ENCODE assay signal across 8 cellular contexts in genomic region chr7:99112097-99112496, GRCh38. TPM values are rescaled to one million over a fixed set of nuclear protein-coding genes. Genes with fewer than 3 reads are reported as not detected.
DNase-seq lines count a peak whose midpoint lies in the region; ATAC-seq, FAIRE-seq and TF ChIP-seq lines count a peak whose summit lies in the region.

No MANE protein-coding gene starts in this region.

- no peak overlapping the region for H2BK5ac ChIP-seq in H1 (ENCODE audit: low read depth, low read length)

- H3K14ac ChIP-seq in H1 (ENCODE audit: insufficient read length) = peak overlapping the region; percentile 66

- H2AFZ ChIP-seq in HepG2 (ENCODE audit: low read length) (no peak overlapping the region), H1 (ENCODE audit: low read length) (no peak overlapping the region)

- H3K4me2 ChIP-seq in HepG2 (ENCODE audit: low read depth, low read length) = no peak overlapping the region
- H3K4me2 ChIP-seq in H1 (ENCODE audit: insufficient read depth in 1 of 2, low read depth in 2 of 2, low read length in 2 of 2) = 0 out of 4 replicates have a peak overlapping the region, but pooled peaks of 1 of the 2 experiments have one; percentile 22

- intact Hi-C loops in HepG2 (cut with micrococcal nuclease; ENCODE audit: unreplicated experiment) = no loop called here
- intact Hi-C loops in right lobe of liver (cut with DNase I) = no loop called here
- intact Hi-C loops in heart right ventricle (cut with DNase I) = no loop called here

- 83% methylated on average over 2 of the region's 2 CpGs for WGBS in HepG2 (ENCODE audit: low lambda C conversion rate)
- WGBS in right lobe of liver (ENCODE audit: insufficient coverage, low coverage, low lambda C conversion rate, missing lambda C conversion rate) = 60% methylated on average over 2 of the region's 2 CpGs
- 53% methylated on average over 2 of the region's 2 CpGs; no CpG with 5 or more reads in 1 of the 2 experiments for WGBS in H1 (ENCODE audit: extremely low coverage in 1 of 2, insufficient coverage in 1 of 2, insufficient read length in 1 of 2, insufficient replicate concordance in 2 of 2, low coverage in 1 of 2, low lambda C conversion rate in 2 of 2, missing lambda C conversion rate in 1 of 2), 2 experiments
- 63 to 75% methylated on average over 2 of the region's 2 CpGs for WGBS in heart right ventricle, 2 donors

- DNase-seq in HepG2 (ENCODE audit: low spot score) (no peak), right lobe of liver (no peak), H1 (ENCODE audit: low read depth in 1 of 2, low spot score in 2 of 2) (no peak), CD1c-positive myeloid dendritic cell (ENCODE audit: extremely low spot score) (no peak), heart right ventricle (no peak), right atrium auricular region (ENCODE audit: low spot score) (no peak)
- no peak for DNase-seq in activated CD4-positive, CD25-positive, alpha-beta regulatory T cell treated with anti-CD3 and anti-CD28 coated beads, Interleukin-2, amount 50 U/mL, for 72 hours

- H4K5ac ChIP-seq in H1 (ENCODE audit: insufficient read length, low read depth, low read length) = no peak overlapping the region

- H3K27me3 ChIP-seq in HepG2 (ENCODE audit: control insufficient read depth in 1 of 2, insufficient read depth in 2 of 2, low read length in 2 of 2) = no peaks in the 10 kb centered on the region
- no peaks in the 10 kb centered on the region for H3K27me3 ChIP-seq in right lobe of liver
- H3K27me3 ChIP-seq in H1 (replicated peaks in 1 of 4; ENCODE audit: control insufficient read depth in 3 of 4, extremely low read depth in 1 of 4, insufficient read depth in 3 of 4, low read length in 3 of 4) = no peaks in the 10 kb centered on the region
- no peaks in the 10 kb centered on the region for H3K27me3 ChIP-seq in heart right ventricle
- no peaks in the 10 kb centered on the region for H3K27me3 ChIP-seq in right atrium auricular region

- H3K56ac ChIP-seq in H1 (replicated peaks; ENCODE audit: insufficient read length, low read depth, low read length) = no peak overlapping the region

- H3K79me2 ChIP-seq in HepG2 (ENCODE audit: insufficient read depth, low read length) (peaks cover 79% of the 10 kb centered on the region), H1 (ENCODE audit: control insufficient read depth in 1 of 2, insufficient read depth in 2 of 2, low read length in 2 of 2) (peaks cover 0 to 93% of the 10 kb centered on the region in 2 experiments; a peak in 3 of 4 replicates)

- H3K9me3 ChIP-seq in HepG2 (ENCODE audit: low read length) (no peaks in the 10 kb centered on the region), right lobe of liver (no peaks in the 10 kb centered on the region), H1 (ENCODE audit: insufficient read depth in 2 of 2, low read depth in 1 of 2, low read length in 1 of 2) (no peaks in the 10 kb centered on the region), heart right ventricle (peaks cover 0 to 24% (median 0%) of the 10 kb centered on the region in 11 donors), right atrium auricular region (peaks cover 0 to 10% of the 10 kb centered on the region in 2 donors)

- H3K4me1 ChIP-seq in HepG2 (ENCODE audit: insufficient read depth, low read length) = peaks cover 53% of the 10 kb centered on the region
- peaks cover 0 to 12% (median 7%) of the 10 kb centered on the region in 4 donors for H3K4me1 ChIP-seq in right lobe of liver
- peaks cover 4 to 23% (median 10%) of the 10 kb centered on the region in 4 experiments; a peak in 6 of 7 replicates for H3K4me1 ChIP-seq in H1 (replicated peaks in 1 of 4; ENCODE audit: control insufficient read depth in 3 of 4, insufficient read depth in 4 of 4, low read length in 3 of 4)
- H3K4me1 ChIP-seq in heart right ventricle = peaks cover 3 to 62% (median 38%) of the 10 kb centered on the region in 9 donors
- peaks cover 0 to 43% of the 10 kb centered on the region in 2 donors for H3K4me1 ChIP-seq in right atrium auricular region

- CTCF ChIA-PET in HepG2 (lab: Yijun Ruan, JAX; ENCODE audit: low intra/inter-chr PET ratio, low total read pairs) (no interaction called here), H1 (lab: Charles Lee; ENCODE audit: partially characterized antibody) (interaction anchor here (1.3 to 1.6 kb wide), 3 partner anchors 10 to 75 kb away, joined by 3 to 7 read pairs (median 4); no protein-coding TSS in a partner anchor)

- no peak overlapping the region for H2BK120ac ChIP-seq in H1 (replicated peaks; ENCODE audit: low read depth, low read length)

- no peak overlapping the region for H2BK15ac ChIP-seq in H1 (ENCODE audit: low read length)

- H2BK20ac ChIP-seq in H1 (ENCODE audit: low read length) = no peak overlapping the region

- no peaks in the 10 kb centered on the region for H3K23me2 ChIP-seq in H1 (ENCODE audit: low read depth, low read length)

- no peak overlapping the region for H3K4me3 ChIP-seq in HepG2 (replicated peaks in 1 of 3; ENCODE audit: insufficient read depth in 1 of 3, low read depth in 2 of 3, low read length in 3 of 3)
- H3K4me3 ChIP-seq in right lobe of liver = no peak overlapping the region
- H3K4me3 ChIP-seq in H1 (ENCODE audit: extremely low read depth in 1 of 4, insufficient read depth in 2 of 4, low read depth in 3 of 4, low read length in 4 of 4) = no peak overlapping the region
- no peak overlapping the region for H3K4me3 ChIP-seq in heart right ventricle
- no peak overlapping the region for H3K4me3 ChIP-seq in right atrium auricular region

- H3K9ac ChIP-seq in HepG2 (ENCODE audit: insufficient read depth, low read depth, low read length) (no peak overlapping the region), H1 (replicated peaks in 1 of 4; ENCODE audit: extremely low read depth in 1 of 4, low read depth in 3 of 4, low read length in 3 of 4) (no peak overlapping the region; a peak in 1 of 7 replicates)

- H3K36me3 ChIP-seq in HepG2 (replicated peaks in 1 of 2; ENCODE audit: control insufficient read depth in 1 of 2, insufficient read depth in 2 of 2, low read length in 2 of 2) (no peaks in the 10 kb centered on the region), right lobe of liver (no peaks in the 10 kb centered on the region), H1 (ENCODE audit: control insufficient read depth in 2 of 4, insufficient read depth in 4 of 4, low read length in 3 of 4) (no peaks in the 10 kb centered on the region), heart right ventricle (peaks cover 0 to 10% (median 0%) of the 10 kb centered on the region in 9 donors), right atrium auricular region (no peaks in the 10 kb centered on the region)

- no peak for FAIRE-seq in HepG2 (lab: Jason Lieb, UNC)
- FAIRE-seq in H1 (lab: Jason Lieb, UNC) = no peak

- no peak for TF ChIP-seq CTCF in HepG2 (CRISPR knock-in tag; IDR thresholded peaks at IDR 0.05)
- TF ChIP-seq CTCF in right lobe of liver (IDR thresholded peaks at IDR 0.05) = no peak
- no peak for TF ChIP-seq CTCF in H1 (IDR thresholded peaks at IDR 0.05; ENCODE audit: control extremely low read depth in 1 of 3, insufficient read depth in 1 of 3, low read depth in 1 of 3, low read length in 3 of 3)
- TF ChIP-seq CTCF in heart right ventricle (IDR thresholded peaks at IDR 0.05) = no peak
- no peak for TF ChIP-seq CTCF in right atrium auricular region (IDR thresholded peaks at IDR 0.05)

- POLR2A ChIA-PET in HepG2 (lab: Yijun Ruan, JAX) = interaction anchor here (1.8 kb wide), 1 partner anchor 13 kb away, joined by 6 read pairs; no protein-coding TSS in a partner anchor
- POLR2A ChIA-PET in H1 (lab: Charles Lee; ENCODE audit: partially characterized antibody) = interaction anchor here (0.7 to 1.0 kb wide), 3 partner anchors 11 to 33 kb away, joined by 3 read pairs; no protein-coding TSS in a partner anchor

- no TSS peak for BruUV-seq in HepG2 (replicated peaks; lab: Mats Ljungman, UMichigan)

- H3K23ac ChIP-seq in H1 (ENCODE audit: insufficient read length) = no peak overlapping the region

- H3K4ac ChIP-seq in H1 (replicated peaks; ENCODE audit: insufficient read length, low read depth, low read length) = no peak overlapping the region

- in situ Hi-C loops in HepG2 (cut with HindIII; ENCODE audit: extremely low pct_ligation_motif_present, low pct_unique_long_range_greater_than_20kb) = no loop called here

- TF ChIP-seq POLR2A in HepG2 (IDR thresholded peaks at IDR 0.05; ENCODE audit: insufficient read depth in 1 of 2, low read depth in 2 of 2, low read length in 2 of 2) = no peak
- TF ChIP-seq POLR2A in right lobe of liver (IDR thresholded peaks at IDR 0.05) = no peak
- TF ChIP-seq POLR2A in H1 (IDR thresholded peaks at IDR 0.05; ENCODE audit: control extremely low read depth in 1 of 2, low read depth in 2 of 2, low read length in 2 of 2) = no peak

- H3K27ac ChIP-seq in HepG2 (ENCODE audit: extremely low read length, insufficient read depth, low read length) (peak overlapping the region; percentile 29), right lobe of liver (no peak overlapping the region), H1 (ENCODE audit: low read depth, low read length) (no peak overlapping the region), heart right ventricle (no peak overlapping the region), right atrium auricular region (no peak overlapping the region)

- no peak for TF ChIP-seq EP300 in HepG2 (IDR thresholded peaks at IDR 0.05; ENCODE audit: low read depth in 2 of 2, low read length in 2 of 2)
- no peak for TF ChIP-seq EP300 in HepG2 (CRISPR knock-in tag; IDR thresholded peaks at IDR 0.05; ENCODE audit: borderline replicate concordance)
- TF ChIP-seq EP300 in H1 (IDR thresholded peaks at IDR 0.05; ENCODE audit: borderline replicate concordance in 1 of 2, low read depth in 2 of 2, low read length in 2 of 2) = no peak

- no peak for TF ChIP-seq RAD21 in HepG2 (CRISPR knock-in tag; IDR thresholded peaks at IDR 0.05)
- TF ChIP-seq RAD21 in H1 (IDR thresholded peaks at IDR 0.05 in 1 of 2, conservative IDR thresholded peaks at IDR 0.05 in 1 of 2; ENCODE audit: low read depth in 2 of 2, low read length in 2 of 2) = no peak

- ATAC-seq in HepG2 (no peak), right lobe of liver (no peak), HG03196 (IDR thresholded peaks at IDR 0.05; ENCODE audit: unreplicated experiment) (peak; percentile 79), heart right ventricle (no peak)

- 0 out of 2 replicates have a peak overlapping the region, but pooled peaks have one; percentile 53 for H2AK5ac ChIP-seq in H1 (ENCODE audit: low read depth, low read length)

- H4K20me1 ChIP-seq in HepG2 (ENCODE audit: insufficient read depth, low read length) = no peaks in the 10 kb centered on the region; the same call in 1 of the 2 replicates
- peaks cover 2 to 15% of the 10 kb centered on the region in 2 experiments for H4K20me1 ChIP-seq in H1 (replicated peaks in 1 of 2; ENCODE audit: control insufficient read depth in 1 of 2, insufficient read depth in 2 of 2, low read length in 2 of 2)

- 0 out of 2 replicates have a peak, but pooled peaks cover 6% of the 10 kb centered on the region for H3K79me1 ChIP-seq in H1 (ENCODE audit: low read depth, low read length)

- no peak overlapping the region for H3K18ac ChIP-seq in H1 (ENCODE audit: extremely low read depth, low read length)

- H4K91ac ChIP-seq in H1 (replicated peaks; ENCODE audit: insufficient read length, low read length) = no peak overlapping the region

- no peak overlapping the region for H4K8ac ChIP-seq in H1 (ENCODE audit: extremely low read depth, insufficient read depth, low read length)

- no peak overlapping the region for H2BK12ac ChIP-seq in H1 (ENCODE audit: low read depth, low read length)

RNA-seq across cellular contexts. Expression of gene SMURF1, which starts 31.8 kb away (rescaled TPM):
- total RNA-seq in HepG2 (2016; rRNA removed; fragmentation: Illumina TruSeq; extraction: Trizol) (11.1 and 12.0 TPM in 2 replicates), right lobe of liver (10 to 100 TPM in 4 of 6 experiments, 1 to 10 TPM in 2; 8.8 to 14.1 (median 10.9) TPM), heart right ventricle (10 to 100 TPM in 9 of 10 donors, 1 to 10 TPM in 1; 8.4 to 14.7 (median 11.5) TPM), right atrium auricular region (10 to 100 TPM in 1 of 2 donors, 1 to 10 TPM in 1; 9.0 to 14.3 TPM)
- total RNA-seq in HepG2 (2016; cell fraction: cytosol; rRNA removed; fragmentation: Illumina TruSeq; extraction: Trizol; ENCODE audit: low read depth) = 2.3 and 2.9 TPM in 2 replicates
- total RNA-seq in HepG2 (2016; cell fraction: insoluble cytoplasmic fraction; rRNA removed; fragmentation: Illumina TruSeq; extraction: Trizol) = 8.8 and 11.5 TPM in 2 replicates
- 6.2 and 6.6 TPM in 2 replicates for total RNA-seq in HepG2 (2016; cell fraction: membrane; rRNA removed; fragmentation: Illumina TruSeq; extraction: Trizol)
- 8.5 and 10.7 TPM in 2 replicates for total RNA-seq in HepG2 (2016; cell fraction: nucleus; rRNA removed; fragmentation: Illumina TruSeq; extraction: Trizol)
- polyA plus RNA-seq in HepG2 (2011; rRNA removed) (8.3 and 8.7 TPM in 2 replicates), H1 (2011; rRNA removed) (9.6 and 11.0 TPM in 2 replicates), heart right ventricle (1 to 10 TPM; 4.2 to 5.1 TPM)
- polyA plus RNA-seq in HepG2 (2011; cell fraction: cytosol; rRNA removed) = 4.6 and 5.6 TPM in 2 replicates
- polyA plus RNA-seq in HepG2 (2011; cell fraction: nucleus; rRNA removed) = 13.6 and 15.4 TPM in 2 replicates
- 10.1 and 10.6 TPM in 2 replicates for polyA plus RNA-seq in HepG2 (2012)
- polyA plus RNA-seq in HepG2 (2016; cell fraction: cytosol; fragmentation: Illumina TruSeq; extraction: Trizol; ENCODE audit: low read depth) = 0.75 and 0.81 TPM in 2 replicates
- polyA plus RNA-seq in HepG2 (2016; cell fraction: insoluble cytoplasmic fraction; fragmentation: Illumina TruSeq; extraction: Trizol; ENCODE audit: low read depth) = 7.6 and 8.8 TPM in 2 replicates
- 1.8 and 2.7 TPM in 2 replicates for polyA plus RNA-seq in HepG2 (2016; cell fraction: membrane; fragmentation: Illumina TruSeq; extraction: Trizol; ENCODE audit: low read depth)
- polyA plus RNA-seq in HepG2 (2016; cell fraction: nucleus; fragmentation: Illumina TruSeq; extraction: Trizol; ENCODE audit: insufficient read depth, low read depth) = 15.0 and 17.6 TPM in 2 replicates
- polyA minus RNA-seq in HepG2 (2011; rRNA and poly(A)+ RNA removed; ENCODE audit: low replicate concordance) = 9.8 and 14.1 TPM in 2 replicates
- 5.8 and 6.4 TPM in 2 replicates for polyA minus RNA-seq in HepG2 (2011; cell fraction: cytosol; rRNA and poly(A)+ RNA removed)
- 13.4 and 14.2 TPM in 2 replicates for polyA minus RNA-seq in HepG2 (2011; cell fraction: nucleus; rRNA and poly(A)+ RNA removed)
- total RNA-seq in H1 (2021; fragmentation: NEBNext Ultra II Directional; extraction: Animal tissue kit (Norgen Biotek cat#: 25700)) = 23.5 and 24.5 TPM in 2 replicates
- polyA plus RNA-seq in H1 (2011; cell fraction: cytosol; rRNA removed) = 10.2 TPM
- 19.1 TPM for polyA plus RNA-seq in H1 (2011; cell fraction: nucleus; rRNA removed)
- 15.1 to 16.5 TPM (median 15.9 TPM) in 4 replicates for polyA plus RNA-seq in H1 (2012, experiment 1 of 2)
- polyA plus RNA-seq in H1 (2012, experiment 2 of 2) = 6.2 TPM
- 13.1 TPM for polyA plus RNA-seq in H1 (2013, experiment 1 of 2)
- 12.0 TPM for polyA plus RNA-seq in H1 (2013, experiment 2 of 2)
- 12.4 and 15.7 TPM in 2 replicates for polyA minus RNA-seq in H1 (2011; rRNA and poly(A)+ RNA removed)
- polyA minus RNA-seq in H1 (2011; cell fraction: cytosol; rRNA and poly(A)+ RNA removed) = 6.5 TPM
- 16.3 TPM for polyA minus RNA-seq in H1 (2011; cell fraction: nucleus; rRNA and poly(A)+ RNA removed)
